ENCODE assay signal across 17 cellular contexts in genomic region chr7:47194516-47194915, GRCh38.
DNase-seq lines count a peak whose midpoint lies in the region; ATAC-seq and TF ChIP-seq lines count a peak whose summit lies in the region.
"Had no signal": no experiment of that assay in that cellular context is flagged by ENCODE, and none has a peak within 500 bp of the region (broad histone marks: within the 10 kb centered on the region; RNA-seq: fewer than 3 reads in every experiment).

No MANE protein-coding gene starts in this region.

- H3K27me3 Mint-ChIP-seq in Calu3 (ENCODE audit: unreplicated experiment) (peaks cover 33% of the 10 kb centered on the region), mesothelial cell of epicardium (ENCODE audit: low read depth) (no peaks in the 10 kb centered on the region), type B pancreatic cell (no peaks in the 10 kb centered on the region)

- H3K9me3 Mint-ChIP-seq in Calu3 (ENCODE audit: low read depth, unreplicated experiment), result peaks cover 2% of the 10 kb centered on the region
- no peaks in the 10 kb centered on the region for H3K9me3 Mint-ChIP-seq in mesothelial cell of epicardium
- H3K9me3 Mint-ChIP-seq in type B pancreatic cell, result no peaks in the 10 kb centered on the region
- H3K9me3 Mint-ChIP-seq: CD8-positive, alpha-beta T cell; GM23338; HFFc6 had no signal

- peak overlapping the region; percentile 31 for H3K27ac Mint-ChIP-seq in Calu3 (ENCODE audit: unreplicated experiment)
- H3K27ac Mint-ChIP-seq in mesothelial cell of epicardium, result peak overlapping the region; percentile 80
- H3K27ac Mint-ChIP-seq in type B pancreatic cell, result peak overlapping the region; percentile 91
- H3K27ac Mint-ChIP-seq: CD14-positive monocyte; CD8-positive, alpha-beta T cell; GM23338; HFFc6 had no signal

- H3K4me3 ChIP-seq in LNCaP clone FGC (ENCODE audit: low read depth, low read length), result no peak overlapping the region
- H3K4me3 ChIP-seq: GM23338, K562 had no signal

- intact Hi-C loops in Calu3 (cut with micrococcal nuclease; ENCODE audit: unreplicated experiment), result no loop called here
- intact Hi-C loops in left cardiac atrium (cut with DNase I), result no loop called here

- TF ChIP-seq CTCF in Calu3 (IDR thresholded peaks at IDR 0.05; ENCODE audit: unreplicated experiment) (no peak), LNCaP clone FGC (IDR thresholded peaks at IDR 0.05; ENCODE audit: control insufficient read depth, extremely low read depth, insufficient read depth) (no peak), mesothelial cell of epicardium (IDR thresholded peaks at IDR 0.05; ENCODE audit: unreplicated experiment) (no peak), type B pancreatic cell (conservative IDR thresholded peaks at IDR 0.05) (no peak), omental fat pad (IDR thresholded peaks at IDR 0.05) (no peak)

- H3K4me3 Mint-ChIP-seq in Calu3 (ENCODE audit: low read depth, unreplicated experiment) (no peak overlapping the region), mesothelial cell of epicardium (no peak overlapping the region), type B pancreatic cell (peak overlapping the region; percentile 48)
- H3K4me3 Mint-ChIP-seq: CD14-positive monocyte; CD8-positive, alpha-beta T cell; GM23338; HFFc6 had no signal

- ATAC-seq in omental fat pad (ENCODE audit: low FRiP score) (no peak), left cardiac atrium (no peak)
- ATAC-seq: CD8-positive, alpha-beta T cell; GM23338; HCT116; K562 had no signal

- peaks cover 17% of the 10 kb centered on the region for H3K4me1 Mint-ChIP-seq in Calu3 (ENCODE audit: low read depth, unreplicated experiment)
- H3K4me1 Mint-ChIP-seq in mesothelial cell of epicardium, result peaks cover 26% of the 10 kb centered on the region
- H3K4me1 Mint-ChIP-seq in type B pancreatic cell (ENCODE audit: unreplicated experiment), result peaks cover 6% of the 10 kb centered on the region
- H3K4me1 Mint-ChIP-seq: GM23338 had no signal

- no peaks in the 10 kb centered on the region for H3K36me3 Mint-ChIP-seq in Calu3 (ENCODE audit: insufficient read depth, unreplicated experiment)
- no peaks in the 10 kb centered on the region for H3K36me3 Mint-ChIP-seq in mesothelial cell of epicardium
- no peaks in the 10 kb centered on the region for H3K36me3 Mint-ChIP-seq in type B pancreatic cell
- H3K36me3 Mint-ChIP-seq: CD14-positive monocyte; CD8-positive, alpha-beta T cell had no signal

- CTCF ChIA-PET in Calu3 (lab: Charles Lee), result no interaction called here

- no TSS peak for BruUV-seq in Calu3 (replicated peaks; lab: Mats Ljungman, UMichigan)

- no peak for DNase-seq in Calu3
- peak; percentile 44 for DNase-seq in LNCaP clone FGC (ENCODE audit: low read depth)
- DNase-seq in mesothelial cell of epicardium (ENCODE audit: low spot score in 2 of 2, unreplicated experiment in 2 of 2), result no peak
- no peak for DNase-seq in type B pancreatic cell (ENCODE audit: extremely low spot score, unreplicated experiment)
- DNase-seq in omental fat pad (ENCODE audit: low spot score), result no peak
- DNase-seq in C1 segment of cervical spinal cord (lab: John Stamatoyannopoulos, UW), result no peak
- DNase-seq in left cardiac atrium, result no peak
- DNase-seq: BE2C; CD8-positive, alpha-beta T cell; COR-L47; GDM1; HFFc6; IMR-90 had no signal

Comparison
In these comparisons a context has a peak if more than half of its experiments do, and no peak if none do; other contexts are left out.
1. H3K27ac Mint-ChIP-seq: peak in every context shown above with its lines; median percentile 91 in type B pancreatic cell; 80 in mesothelial cell of epicardium; 31 in Calu3.